ENCODE assay signal across 9 cellular contexts in genomic region chr12:69527506-69528272, GRCh38. TPM values are rescaled to one million over a fixed set of nuclear protein-coding genes. Genes with fewer than 3 reads are reported as not detected.
DNase-seq lines count a peak whose midpoint lies in the region; ATAC-seq and TF ChIP-seq lines count a peak whose summit lies in the region.
"Had no signal": no experiment of that assay in that cellular context is flagged by ENCODE, and none has a peak within 500 bp of the region (broad histone marks: within the 10 kb centered on the region; RNA-seq: fewer than 3 reads in every experiment).

No MANE protein-coding gene starts in this region.

- H3K36me3 ChIP-seq in BJ (ENCODE audit: control insufficient read depth, insufficient read depth, low read length) = peaks cover 1% of the 10 kb centered on the region; the same call in 1 of the 2 replicates
- H3K36me3 ChIP-seq in psoas muscle (ENCODE audit: insufficient read depth in 1 of 2, low read depth in 1 of 2) = peaks cover 0 to 14% of the 10 kb centered on the region in 2 donors

- ATAC-seq in psoas muscle = no peak
- no peak for ATAC-seq in HG02623 (IDR thresholded peaks at IDR 0.05; ENCODE audit: unreplicated experiment)

- POLR2A ChIA-PET in BJ (lab: Charles Lee) = interaction anchor here (0.6 kb wide), 1 partner anchor 190 kb away, joined by 3 read pairs; no protein-coding TSS in a partner anchor

- H3K4me3 ChIP-seq in BJ (ENCODE audit: low read depth, low read length) = no peak overlapping the region
- no peak overlapping the region for H3K4me3 ChIP-seq in psoas muscle
- H3K4me3 ChIP-seq: dorsolateral prefrontal cortex had no signal

- TF ChIP-seq CTCF in BJ (IDR thresholded peaks at IDR 0.05; ENCODE audit: insufficient read depth, low read depth, low read length) (no peak), psoas muscle (IDR thresholded peaks at IDR 0.05) (no peak)

- WGBS in psoas muscle, 3 donors = 81 to 89% (median 85%) methylated on average over 3 of the region's 3 CpGs

- no peak overlapping the region for H3K27ac ChIP-seq in psoas muscle

- intact Hi-C loops in psoas muscle (cut with DNase I) = loop anchor here in 1 of 2 donors (10.0 kb wide), 1 partner anchor 53 kb away; the partner anchor contains the start of gene FRS2

- H3K4me1 ChIP-seq in psoas muscle = peaks cover 7% of the 10 kb centered on the region

- CTCF ChIA-PET in BJ (lab: Yijun Ruan, JAX) = interaction anchor here (0.6 kb wide), 1 partner anchor 43 kb away, joined by 3 read pairs; no protein-coding TSS in a partner anchor

- H3K27me3 ChIP-seq in BJ (ENCODE audit: control insufficient read depth, insufficient read depth, low read length) (no peaks in the 10 kb centered on the region), psoas muscle (ENCODE audit: insufficient read depth in 3 of 3, low read length in 2 of 3) (no peaks in the 10 kb centered on the region)
- H3K27me3 ChIP-seq: dorsolateral prefrontal cortex had no signal

- DNase-seq in BJ (ENCODE audit: low read depth) (peak; percentile 38), M059J (ENCODE audit: low read depth) (peak; percentile 80), dedifferentiated amniotic fluid mesenchymal stem cell (ENCODE audit: extremely low spot score) (peak; percentile 46), non-pigmented ciliary epithelial cell (ENCODE audit: low read depth) (peak; percentile 60), psoas muscle (no peak), NCI-H2196 (lab: John Stamatoyannopoulos, UW; ENCODE audit: unreplicated experiment) (no peak)
- no peak for DNase-seq in activated CD4-positive, CD25-positive, alpha-beta regulatory T cell treated with anti-CD3 and anti-CD28 coated beads, Interleukin-2, amount 50 U/mL, for 72 hours
- DNase-seq: dorsolateral prefrontal cortex had no signal

- H3K9me3 ChIP-seq in psoas muscle = no peaks in the 10 kb centered on the region

RNA-seq across cellular contexts. Expression of gene FRS2, which starts 57.5 kb away (rescaled TPM):
- 16.6 and 28.3 TPM in 2 replicates for polyA plus RNA-seq in BJ (2011; rRNA removed)
- polyA minus RNA-seq in BJ (2011; rRNA and poly(A)+ RNA removed) = 22.2 and 24.8 TPM in 2 replicates
- total RNA-seq in M059J (2014; rRNA removed; shearing (Covaris generic)) = 25.9 and 38.1 TPM in 2 replicates
- total RNA-seq in psoas muscle = 10 to 100 TPM; 12.8 to 18.9 (median 15.0) TPM
- polyA plus RNA-seq in psoas muscle = 10 to 100 TPM in 1 of 3 donors, 1 to 10 TPM in 2; 3.6 to 16.8 (median 4.0) TPM

RNA-seq across cellular contexts. Expression of gene CCT2, which starts 57.6 kb away (rescaled TPM):
- polyA plus RNA-seq in BJ (2011; rRNA removed) = 225 and 228 TPM in 2 replicates
- 69.8 and 96.3 TPM in 2 replicates for polyA minus RNA-seq in BJ (2011; rRNA and poly(A)+ RNA removed)
- total RNA-seq in M059J (2014; rRNA removed; shearing (Covaris generic)) = 215 and 244 TPM in 2 replicates
- 100 to 1,000 TPM in 3 of 4 donors, 10 to 100 TPM in 1; 96.9 to 190 (median 149) TPM for total RNA-seq in psoas muscle
- 100 to 1,000 TPM; 129 to 353 (median 199) TPM for polyA plus RNA-seq in psoas muscle

Comparison
In these comparisons a context has a peak if more than half of its experiments do, and no peak if none do; other contexts are left out.
1. DNase-seq: peak in BJ (single experiment), M059J (single experiment), dedifferentiated amniotic fluid mesenchymal stem cell (single experiment) and non-pigmented ciliary epithelial cell (single experiment); none in psoas muscle (0 of 2), NCI-H2196 (single experiment) and activated CD4-positive, CD25-positive, alpha-beta regulatory T cell treated with anti-CD3 and anti-CD28 coated beads, Interleukin-2, amount 50 U/mL, for 72 hours (single experiment).